8 cellular contexts compared by ENCODE assay signal in genomic region chr19:38736413-38737280, GRCh38. TPM values are rescaled to one million over a fixed set of nuclear protein-coding genes. Genes with fewer than 3 reads are reported as not detected.
A peak's percentile ranks its signal among the peaks of the same experiment; 100 is the strongest.
DNase-seq lines count a peak whose midpoint lies in the region; ATAC-seq and TF ChIP-seq lines count a peak whose summit lies in the region.

No MANE protein-coding gene starts in this region.

- peak overlapping the region; percentile 27 to 76 for H3K4me3 Mint-ChIP-seq in CD14-positive monocyte
- H3K4me3 Mint-ChIP-seq in activated B cell treated with CpG ODN at 0.5 μM for 24 hours, result peak overlapping the region; percentile 71
- H3K4me3 Mint-ChIP-seq in naive B cell, result peak overlapping the region; percentile 73 to 91 (median 86)

- no peak for DNase-seq in CD14-positive monocyte (ENCODE audit: low spot score)
- peak in 48 of 76 experiments; percentile 17 to 78 (median 50) for DNase-seq in HUDEP-2 (lab: John Stamatoyannopoulos, UW; ENCODE audit: unreplicated experiment in 76 of 76)
- peak; percentile 64 for DNase-seq in activated B cell treated with CpG ODN at 0.5 μM for 24 hours
- peak; percentile 74 for DNase-seq in ecto neural progenitor cell (ENCODE audit: low spot score)
- peak; percentile 52 for DNase-seq in naive B cell
- no peak for DNase-seq in testis
- DNase-seq in cerebellum (ENCODE audit: low spot score), result no peak
- DNase-seq in putamen (ENCODE audit: low spot score), result no peak

- no peak overlapping the region for H3K27ac ChIP-seq in testis

- intact Hi-C loops in CD14-positive monocyte (cut with micrococcal nuclease), result loop anchor here in 1 of 2 donors (10.0 kb wide), 1 partner anchor 188 kb away; no protein-coding TSS in a partner anchor
- intact Hi-C loops in activated B cell treated with CpG ODN at 0.5 μM for 24 hours (cut with micrococcal nuclease), result loop anchor here (1.0 to 10.0 kb wide), 6 partner anchors 32 to 362 kb away; partner anchors contain the start of genes ACTN4, ECH1 and PSMD8
- intact Hi-C loops in testis (cut with DNase I; ENCODE audit: low total_unique reads), result no loop called here

- H3K36me3 Mint-ChIP-seq in CD14-positive monocyte (peaks cover 3 to 7% of the 10 kb centered on the region in 2 donors), activated B cell treated with CpG ODN at 0.5 μM for 24 hours (ENCODE audit: low read depth) (peaks cover 3% of the 10 kb centered on the region), naive B cell (no peaks in the 10 kb centered on the region)

- no peaks in the 10 kb centered on the region for H3K27me3 ChIP-seq in testis

- peaks cover 14% of the 10 kb centered on the region for H3K4me1 ChIP-seq in testis

- TF ChIP-seq CTCF in CD14-positive monocyte (IDR thresholded peaks at IDR 0.05) (no peak), activated B cell treated with CpG ODN at 0.5 μM for 24 hours (IDR thresholded peaks at IDR 0.05) (no peak), testis (IDR thresholded peaks at IDR 0.05) (no peak)

- no peaks in the 10 kb centered on the region for H3K9me3 ChIP-seq in testis

- 10 to 16% methylated on average over 28 to 33 of the region's 36 CpGs for WGBS in testis, 2 donors

- H3K4me1 Mint-ChIP-seq in CD14-positive monocyte (peaks cover 48% of the 10 kb centered on the region), activated B cell treated with CpG ODN at 0.5 μM for 24 hours (peaks cover 38% of the 10 kb centered on the region), naive B cell (peaks cover 44 to 62% (median 57%) of the 10 kb centered on the region in 3 donors)

- POLR2A ChIA-PET in activated B cell treated with CpG ODN at 0.5 μM for 24 hours (lab: Charles Lee), result interaction anchor here (0.6 to 4.1 kb wide), 7 partner anchors 33 to 709 kb away, joined by 3 to 17 read pairs (median 3); partner anchors contain the start of genes HNRNPL, NFKBIB, SIRT2 and SUPT5H

- peak; percentile 60 for ATAC-seq in activated B cell treated with CpG ODN at 0.5 μM for 24 hours (ENCODE audit: low read depth)
- peak; percentile 12 to 32 for ATAC-seq in naive B cell (ENCODE audit: low read depth in 2 of 2)

- peak overlapping the region; percentile 43 to 51 for H3K4me3 ChIP-seq in testis

- peak overlapping the region in 2 of 7 donors; percentile 24 to 78 for H3K27ac Mint-ChIP-seq in CD14-positive monocyte
- peak overlapping the region; percentile 12 for H3K27ac Mint-ChIP-seq in activated B cell treated with CpG ODN at 0.5 μM for 24 hours
- peak overlapping the region in 3 of 6 donors; percentile 56 to 78 (median 63) for H3K27ac Mint-ChIP-seq in naive B cell

- H3K9me3 Mint-ChIP-seq in CD14-positive monocyte, result peaks cover 0 to 5% (median 1%) of the 10 kb centered on the region in 7 donors
- no peaks in the 10 kb centered on the region for H3K9me3 Mint-ChIP-seq in activated B cell treated with CpG ODN at 0.5 μM for 24 hours
- no peaks in the 10 kb centered on the region for H3K9me3 Mint-ChIP-seq in naive B cell

- H3K27me3 Mint-ChIP-seq in CD14-positive monocyte (ENCODE audit: low read depth in 3 of 3) (peaks cover 15 to 29% (median 19%) of the 10 kb centered on the region in 3 donors), activated B cell treated with CpG ODN at 0.5 μM for 24 hours (no peaks in the 10 kb centered on the region), naive B cell (no peaks in the 10 kb centered on the region)

- TF ChIP-seq POLR2A in testis (IDR thresholded peaks at IDR 0.05), result no peak

- H3K36me3 ChIP-seq in testis (ENCODE audit: low read depth, missing control alignments), result no peaks in the 10 kb centered on the region

- CTCF ChIA-PET in activated B cell treated with CpG ODN at 0.5 μM for 24 hours (lab: Charles Lee), result no interaction called here

RNA-seq across cellular contexts. Expression of gene CAPN12, which starts 7.6 kb away (rescaled TPM):
- polyA plus RNA-seq in CD14-positive monocyte (not detected), naive B cell (ENCODE audit: low read depth in 6 of 6) (10 to 100 TPM in 4 of 6 donors, 1 to 10 TPM in 2; 3.3 to 25.4 (median 14.0) TPM), testis (ENCODE audit: insufficient read depth, low read depth, low replicate concordance) (3.6 TPM)
- total RNA-seq in activated B cell treated with CpG ODN at 0.5 μM for 24 hours (12.4 and 14.9 TPM in 2 replicates), testis (1 to 10 TPM; 4.6 to 5.5 TPM), cerebellum (0.54 TPM)

RNA-seq across cellular contexts. Expression of gene LGALS7, which starts 36.7 kb away (rescaled TPM):
- polyA plus RNA-seq in CD14-positive monocyte, result not detected
- not detected in 2 replicates for total RNA-seq in activated B cell treated with CpG ODN at 0.5 μM for 24 hours
- polyA plus RNA-seq in naive B cell (ENCODE audit: low read depth in 6 of 6), result not detected
- total RNA-seq in testis, result not detected
- polyA plus RNA-seq in testis (ENCODE audit: insufficient read depth, low read depth, low replicate concordance), result 4.4 TPM
- total RNA-seq in cerebellum, result not detected

RNA-seq across cellular contexts. Expression of gene LGALS7B, which starts 52.4 kb away (rescaled TPM):
- polyA plus RNA-seq in CD14-positive monocyte, result not detected
- total RNA-seq in activated B cell treated with CpG ODN at 0.5 μM for 24 hours, result not detected in 2 replicates
- 1 to 10 TPM in 1 of 6 donors, not detected in 5; 6.0 TPM for polyA plus RNA-seq in naive B cell (ENCODE audit: low read depth in 6 of 6)
- 1 to 10 TPM; 2.3 to 8.1 TPM for total RNA-seq in testis
- not detected for polyA plus RNA-seq in testis (ENCODE audit: insufficient read depth, low read depth, low replicate concordance)
- total RNA-seq in cerebellum, result not detected

Comparison
In these comparisons a context has a peak if more than half of its experiments do, and no peak if none do; other contexts are left out.
1. DNase-seq: peak in HUDEP-2 (48 of 76), activated B cell treated with CpG ODN at 0.5 μM for 24 hours (single experiment), ecto neural progenitor cell (single experiment) and naive B cell (single experiment); none in CD14-positive monocyte (single experiment), testis (single experiment), cerebellum (single experiment) and putamen (single experiment).
2. Peak in every context shown above with its lines, with median percentiles within 50 percentile points of each other: H3K4me3 Mint-ChIP-seq.